20 cellular contexts compared by ENCODE assay signal in genomic region chr6:161076211-161076677, GRCh38.
DNase-seq lines count a peak whose midpoint lies in the region; ATAC-seq and TF ChIP-seq lines count a peak whose summit lies in the region.
"Had no signal": no experiment of that assay in that cellular context is flagged by ENCODE, and none has a peak within 500 bp of the region (broad histone marks: within the 10 kb centered on the region; RNA-seq: fewer than 3 reads in every experiment).

No MANE protein-coding gene starts in this region.

- H3K27me3 ChIP-seq in CD4-positive, CD25-positive, alpha-beta regulatory T cell (ENCODE audit: control insufficient read depth, insufficient read depth, low read length): no peaks in the 10 kb centered on the region
- H3K27me3 ChIP-seq: ascending aorta, heart left ventricle, left lung, testis had no signal

- H3K9me3 ChIP-seq in CD4-positive, CD25-positive, alpha-beta regulatory T cell (ENCODE audit: control insufficient read depth in 2 of 2, low read length in 2 of 2): no peaks in the 10 kb centered on the region
- H3K9me3 ChIP-seq: ascending aorta, heart left ventricle, left lung, testis had no signal

- H3K4me3 Mint-ChIP-seq in CD4-positive, CD25-positive, alpha-beta regulatory T cell: no peak overlapping the region
- H3K4me3 Mint-ChIP-seq: activated naive CD4-positive, alpha-beta T cell treated with anti-CD3 and anti-CD28 coated beads, Interleukin-2, amount 50 U/mL, for 24 hours; B cell; stimulated activated memory B cell treated with anti-CD40 and anti-IgM and Interleukin-4, amounts not matched to agents 10 μg/mL and 1 μg/mL and 100 μg/mL, for 72 hours had no signal

- peak; percentile 5 for DNase-seq in SKM-1 treated with dmso at 0.1 percent for 144 hours (lab: John Stamatoyannopoulos, UW; ENCODE audit: unreplicated experiment)
- DNase-seq in SKM-1 (lab: John Stamatoyannopoulos, UW; ENCODE audit: unreplicated experiment): no peak
- DNase-seq in CD4-positive, CD25-positive, alpha-beta regulatory T cell: peak in 2 of 3 donors; percentile 23 to 59
- peak; percentile 61 for DNase-seq in NCI-H2227 treated with DMSO at 0.1 percent for 48 hours (lab: John Stamatoyannopoulos, UW)
- DNase-seq in cardiac fibroblast (ENCODE audit: low read depth in 2 of 2): peak; percentile 25 to 36
- no peak for DNase-seq in NOMO-1 (lab: John Stamatoyannopoulos, UW; ENCODE audit: unreplicated experiment in 2 of 2)
- DNase-seq: heart left ventricle; left lung; MM.1S; NCI-H1436; NCI-H774; stimulated activated CD4-positive, alpha-beta T cell treated with anti-CD3 and anti-CD28 coated beads, Interleukin-1b, Interleukin-23, amount 100 ng/mL, for 48 hours; testis had no signal

- TF ChIP-seq CTCF in cardiac fibroblast (IDR thresholded peaks at IDR 0.05; ENCODE audit: low read depth, low read length): no peak

- H3K9me3 Mint-ChIP-seq in CD4-positive, CD25-positive, alpha-beta regulatory T cell: no peaks in the 10 kb centered on the region
- H3K9me3 Mint-ChIP-seq: activated naive CD4-positive, alpha-beta T cell treated with anti-CD3 and anti-CD28 coated beads, Interleukin-2, amount 50 U/mL, for 24 hours; stimulated activated memory B cell treated with anti-CD40 and anti-IgM and Interleukin-4, amounts not matched to agents 10 μg/mL and 1 μg/mL and 100 μg/mL, for 72 hours had no signal

- ATAC-seq in CD4-positive, CD25-positive, alpha-beta regulatory T cell (ENCODE audit: low read depth in 2 of 2): peak; percentile 59 to 64
- ATAC-seq in HG03469 (IDR thresholded peaks at IDR 0.05; ENCODE audit: unreplicated experiment) (no peak), HG02571 (IDR thresholded peaks at IDR 0.05; ENCODE audit: unreplicated experiment) (no peak)
- ATAC-seq: left lung; stimulated activated memory B cell treated with anti-CD40 and anti-IgM and Interleukin-4, amounts not matched to agents 10 μg/mL and 1 μg/mL and 100 μg/mL, for 72 hours had no signal

- H3K27me3 Mint-ChIP-seq in CD4-positive, CD25-positive, alpha-beta regulatory T cell: no peaks in the 10 kb centered on the region
- H3K27me3 Mint-ChIP-seq: activated naive CD4-positive, alpha-beta T cell treated with anti-CD3 and anti-CD28 coated beads, Interleukin-2, amount 50 U/mL, for 24 hours; B cell; progenitor cell of endocrine pancreas; stimulated activated memory B cell treated with anti-CD40 and anti-IgM and Interleukin-4, amounts not matched to agents 10 μg/mL and 1 μg/mL and 100 μg/mL, for 72 hours had no signal

- H3K4me3 ChIP-seq in CD4-positive, CD25-positive, alpha-beta regulatory T cell (ENCODE audit: low read depth, low read length): peak overlapping the region; percentile 16
- H3K4me3 ChIP-seq in cardiac fibroblast (replicated peaks in 1 of 2; ENCODE audit: low read depth in 2 of 2, low read length in 2 of 2): no peak overlapping the region
- H3K4me3 ChIP-seq: ascending aorta, heart left ventricle, left lung, testis had no signal

- peaks cover 17% of the 10 kb centered on the region for H3K4me1 ChIP-seq in CD4-positive, CD25-positive, alpha-beta regulatory T cell (ENCODE audit: control insufficient read depth, insufficient read depth, low read length, poor library complexity, severe bottlenecking)
- H3K4me1 ChIP-seq: ascending aorta, left lung, testis had no signal

- peaks cover 26% of the 10 kb centered on the region for H3K36me3 Mint-ChIP-seq in CD4-positive, CD25-positive, alpha-beta regulatory T cell

- peak overlapping the region; percentile 66 for H3K27ac ChIP-seq in CD4-positive, CD25-positive, alpha-beta regulatory T cell (ENCODE audit: insufficient read depth, low read length, poor library complexity, severe bottlenecking)
- H3K27ac ChIP-seq: ascending aorta, heart left ventricle, left lung, testis had no signal

- peaks cover 35% of the 10 kb centered on the region for H3K36me3 ChIP-seq in CD4-positive, CD25-positive, alpha-beta regulatory T cell (ENCODE audit: control insufficient read depth, insufficient read depth, low read length)

- H3K4me1 Mint-ChIP-seq in CD4-positive, CD25-positive, alpha-beta regulatory T cell: peaks cover 0 to 12% (median 5%) of the 10 kb centered on the region in 4 donors
- H3K4me1 Mint-ChIP-seq: B cell; stimulated activated memory B cell treated with anti-CD40 and anti-IgM and Interleukin-4, amounts not matched to agents 10 μg/mL and 1 μg/mL and 100 μg/mL, for 72 hours had no signal

- H3K27ac Mint-ChIP-seq in CD4-positive, CD25-positive, alpha-beta regulatory T cell: no peak overlapping the region
- H3K27ac Mint-ChIP-seq: activated naive CD4-positive, alpha-beta T cell treated with anti-CD3 and anti-CD28 coated beads, Interleukin-2, amount 50 U/mL, for 24 hours; B cell; progenitor cell of endocrine pancreas; stimulated activated memory B cell treated with anti-CD40 and anti-IgM and Interleukin-4, amounts not matched to agents 10 μg/mL and 1 μg/mL and 100 μg/mL, for 72 hours had no signal

Comparison
In these comparisons a context has a peak if more than half of its experiments do, and no peak if none do; other contexts are left out.
1. DNase-seq: peak in SKM-1 treated with dmso at 0.1 percent for 144 hours (single experiment), CD4-positive, CD25-positive, alpha-beta regulatory T cell (2 of 3), NCI-H2227 treated with DMSO at 0.1 percent for 48 hours (single experiment) and cardiac fibroblast (2 of 2); none in SKM-1 (single experiment) and NOMO-1 (0 of 2).
2. ATAC-seq: peak in CD4-positive, CD25-positive, alpha-beta regulatory T cell (2 of 2); none in HG03469 (single experiment) and HG02571 (single experiment).